In the genomic region with DNA sequence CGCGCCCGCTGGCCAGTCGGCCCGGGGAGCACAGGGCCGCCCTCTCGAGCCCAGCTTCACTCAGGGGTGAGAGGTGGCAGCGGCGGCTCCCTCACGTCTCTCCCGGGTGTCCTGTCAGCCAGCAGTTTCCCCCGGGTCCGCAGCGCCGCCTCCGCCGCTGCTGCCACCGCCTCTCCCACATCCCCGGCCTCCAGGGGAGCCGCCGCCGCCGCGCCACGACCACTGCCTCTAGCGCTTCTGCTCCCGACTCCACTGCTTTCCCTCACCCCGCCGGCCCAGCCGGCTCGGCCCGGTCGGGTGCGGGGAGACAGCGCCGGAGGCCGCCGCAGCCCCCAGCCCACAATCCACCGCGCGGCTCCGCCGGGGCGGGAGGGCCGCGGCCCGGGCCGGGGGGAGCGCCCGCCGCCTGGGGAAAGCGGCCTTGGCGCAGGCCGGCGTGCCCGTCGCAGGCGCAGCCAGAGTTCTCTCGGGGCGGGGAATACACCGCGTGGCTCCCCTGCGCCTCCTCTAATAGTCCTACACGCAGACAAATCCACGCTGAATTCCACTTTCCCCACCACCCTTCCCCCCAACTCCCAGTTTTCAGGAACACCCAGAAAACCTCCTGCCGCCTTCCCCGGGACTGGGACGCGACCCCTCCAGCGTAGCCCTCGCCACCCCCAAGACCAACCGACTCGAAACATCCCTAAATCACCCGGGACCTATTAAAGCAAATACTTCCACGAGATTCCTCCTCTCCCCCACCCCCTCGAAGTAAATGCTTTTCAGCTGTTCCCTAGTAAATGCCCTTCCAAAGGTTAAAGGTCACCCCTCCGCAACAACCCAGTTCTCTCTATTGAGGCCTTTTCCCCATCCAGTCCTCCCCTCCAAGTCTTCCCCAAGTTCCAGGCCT, we compare ENCODE assay signal across 1 cellular context.
A peak's percentile ranks its signal among the peaks of the same experiment; 100 is the strongest.
TF ChIP-seq lines count a peak whose summit lies in the region.

A gene with protein sequence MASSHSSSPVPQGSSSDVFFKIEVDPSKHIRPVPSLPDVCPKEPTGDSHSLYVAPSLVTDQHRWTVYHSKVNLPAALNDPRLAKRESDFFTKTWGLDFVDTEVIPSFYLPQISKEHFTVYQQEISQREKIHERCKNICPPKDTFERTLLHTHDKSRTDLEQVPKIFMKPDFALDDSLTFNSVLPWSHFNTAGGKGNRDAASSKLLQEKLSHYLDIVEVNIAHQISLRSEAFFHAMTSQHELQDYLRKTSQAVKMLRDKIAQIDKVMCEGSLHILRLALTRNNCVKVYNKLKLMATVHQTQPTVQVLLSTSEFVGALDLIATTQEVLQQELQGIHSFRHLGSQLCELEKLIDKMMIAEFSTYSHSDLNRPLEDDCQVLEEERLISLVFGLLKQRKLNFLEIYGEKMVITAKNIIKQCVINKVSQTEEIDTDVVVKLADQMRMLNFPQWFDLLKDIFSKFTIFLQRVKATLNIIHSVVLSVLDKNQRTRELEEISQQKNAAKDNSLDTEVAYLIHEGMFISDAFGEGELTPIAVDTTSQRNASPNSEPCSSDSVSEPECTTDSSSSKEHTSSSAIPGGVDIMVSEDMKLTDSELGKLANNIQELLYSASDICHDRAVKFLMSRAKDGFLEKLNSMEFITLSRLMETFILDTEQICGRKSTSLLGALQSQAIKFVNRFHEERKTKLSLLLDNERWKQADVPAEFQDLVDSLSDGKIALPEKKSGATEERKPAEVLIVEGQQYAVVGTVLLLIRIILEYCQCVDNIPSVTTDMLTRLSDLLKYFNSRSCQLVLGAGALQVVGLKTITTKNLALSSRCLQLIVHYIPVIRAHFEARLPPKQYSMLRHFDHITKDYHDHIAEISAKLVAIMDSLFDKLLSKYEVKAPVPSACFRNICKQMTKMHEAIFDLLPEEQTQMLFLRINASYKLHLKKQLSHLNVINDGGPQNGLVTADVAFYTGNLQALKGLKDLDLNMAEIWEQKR (minus strand): TSS at position 346 of the 892 bp plus-strand sequence. CDS start 35,429 bp downstream, outside the sequence.

TF ChIP-seq in HCT116, 20 proteins besides CTCF, POLR2A, EP300 and RAD21 (continued from another document):
- TF ChIP-seq, protein P1, sequence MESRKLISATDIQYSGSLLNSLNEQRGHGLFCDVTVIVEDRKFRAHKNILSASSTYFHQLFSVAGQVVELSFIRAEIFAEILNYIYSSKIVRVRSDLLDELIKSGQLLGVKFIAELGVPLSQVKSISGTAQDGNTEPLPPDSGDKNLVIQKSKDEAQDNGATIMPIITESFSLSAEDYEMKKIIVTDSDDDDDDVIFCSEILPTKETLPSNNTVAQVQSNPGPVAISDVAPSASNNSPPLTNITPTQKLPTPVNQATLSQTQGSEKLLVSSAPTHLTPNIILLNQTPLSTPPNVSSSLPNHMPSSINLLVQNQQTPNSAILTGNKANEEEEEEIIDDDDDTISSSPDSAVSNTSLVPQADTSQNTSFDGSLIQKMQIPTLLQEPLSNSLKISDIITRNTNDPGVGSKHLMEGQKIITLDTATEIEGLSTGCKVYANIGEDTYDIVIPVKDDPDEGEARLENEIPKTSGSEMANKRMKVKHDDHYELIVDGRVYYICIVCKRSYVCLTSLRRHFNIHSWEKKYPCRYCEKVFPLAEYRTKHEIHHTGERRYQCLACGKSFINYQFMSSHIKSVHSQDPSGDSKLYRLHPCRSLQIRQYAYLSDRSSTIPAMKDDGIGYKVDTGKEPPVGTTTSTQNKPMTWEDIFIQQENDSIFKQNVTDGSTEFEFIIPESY (IDR thresholded peaks at IDR 0.05; ENCODE audit: extremely low read depth, insufficient replicate concordance, low read length) = no peak
- TF ChIP-seq SP1 (IDR thresholded peaks at IDR 0.05; ENCODE audit: low read depth) (no peak), TCF7L2 (IDR thresholded peaks at IDR 0.05; ENCODE audit: borderline replicate concordance, extremely low read depth, insufficient read depth, insufficient read length) (peak; percentile 7), SIN3A (IDR thresholded peaks at IDR 0.05; ENCODE audit: low read depth) (no peak), YY1 (IDR thresholded peaks at IDR 0.05; ENCODE audit: extremely low read depth, insufficient replicate concordance, low read depth, low read length) (no peak), ZFX (IDR thresholded peaks at IDR 0.05) (peak; percentile 99), EZH2 (IDR thresholded peaks at IDR 0.05) (no peak), FOSL1 (IDR thresholded peaks at IDR 0.05; ENCODE audit: low read depth) (no peak), EGR1 (IDR thresholded peaks at IDR 0.05; ENCODE audit: low read depth) (no peak), JUND (IDR thresholded peaks at IDR 0.05) (no peak)
- TF ChIP-seq, protein P2, sequence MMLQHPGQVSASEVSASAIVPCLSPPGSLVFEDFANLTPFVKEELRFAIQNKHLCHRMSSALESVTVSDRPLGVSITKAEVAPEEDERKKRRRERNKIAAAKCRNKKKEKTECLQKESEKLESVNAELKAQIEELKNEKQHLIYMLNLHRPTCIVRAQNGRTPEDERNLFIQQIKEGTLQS (IDR thresholded peaks at IDR 0.05) = no peak
